ENCODE assay signal across 17 cellular contexts in the genomic region with DNA sequence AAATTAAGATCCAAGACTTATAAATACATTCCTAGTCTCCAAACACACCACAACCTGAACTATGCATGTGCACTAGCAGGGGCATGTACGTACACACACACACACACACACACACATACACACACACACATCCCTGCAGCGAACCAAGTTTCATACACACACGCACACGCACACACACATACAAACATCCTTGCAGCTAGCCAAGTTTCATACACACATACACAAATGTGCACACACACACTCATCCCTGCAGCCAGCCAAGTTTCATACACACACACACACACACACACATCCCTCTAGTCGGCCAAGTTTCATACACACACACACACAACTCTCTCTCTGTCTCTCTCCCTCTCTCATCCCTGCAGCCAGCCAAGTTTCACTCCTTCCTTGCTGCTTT.
A peak's percentile ranks its signal among the peaks of the same experiment; 100 is the strongest.
DNase-seq lines count a peak whose midpoint lies in the region; ATAC-seq and TF ChIP-seq lines count a peak whose summit lies in the region.
"Had no signal": no experiment of that assay in that cellular context is flagged by ENCODE, and none has a peak within 500 bp of the region (broad histone marks: within the 10 kb centered on the region; RNA-seq: fewer than 3 reads in every experiment).

No MANE protein-coding gene starts in this region.

- no peak for TF ChIP-seq RAD21 in HCT116 (IDR thresholded peaks at IDR 0.05; ENCODE audit: low read depth)

- CTCF ChIA-PET in HCT116 (lab: Charles Lee) = no interaction called here

- H3K4me3 ChIP-seq in HCT116 (replicated peaks in 1 of 2; ENCODE audit: low read depth in 1 of 2, low read length in 2 of 2) = peak overlapping the region in 1 of 2 experiments; percentile 33; a peak in 1 of 4 replicates
- peak overlapping the region; percentile 58 for H3K4me3 ChIP-seq in adipocyte (ENCODE audit: low read length)
- no peak overlapping the region for H3K4me3 ChIP-seq in right atrium auricular region

- TF ChIP-seq CTCF in HCT116 (IDR thresholded peaks at IDR 0.05 in 2 of 3, conservative IDR thresholded peaks at IDR 0.05 in 1 of 3; ENCODE audit: borderline replicate concordance in 1 of 3, insufficient read depth in 1 of 3, low read depth in 2 of 3, low read length in 2 of 3) = no peak
- TF ChIP-seq CTCF in foreskin keratinocyte (conservative IDR thresholded peaks at IDR 0.05) = no peak
- no peak for TF ChIP-seq CTCF in right atrium auricular region (IDR thresholded peaks at IDR 0.05)

- intact Hi-C loops in HCT116 (cut with micrococcal nuclease) = no loop called here

- H3K27me3 ChIP-seq in HCT116 (ENCODE audit: insufficient read depth, low read length) (no peaks in the 10 kb centered on the region), adipocyte (replicated peaks; ENCODE audit: control insufficient read depth, insufficient read depth, low read length) (no peaks in the 10 kb centered on the region), foreskin keratinocyte (peaks cover 34% of the 10 kb centered on the region), right atrium auricular region (no peaks in the 10 kb centered on the region)

- H3K9ac ChIP-seq in HCT116 (ENCODE audit: low read length) = no peak overlapping the region
- peak overlapping the region; percentile 60 for H3K9ac ChIP-seq in adipocyte (ENCODE audit: low read length)
- H3K9ac ChIP-seq: parathyroid adenoma had no signal

- H3K27ac ChIP-seq in HCT116 (ENCODE audit: low read depth, low read length) (no peak overlapping the region), foreskin keratinocyte (no peak overlapping the region), right atrium auricular region (no peak overlapping the region)
- H3K27ac ChIP-seq: parathyroid adenoma had no signal

- no peak for TF ChIP-seq POLR2A in HCT116 (IDR thresholded peaks at IDR 0.05; ENCODE audit: borderline replicate concordance, extremely low read depth, insufficient read depth, insufficient read length)

- no peaks in the 10 kb centered on the region for H3K79me2 ChIP-seq in HCT116 (ENCODE audit: insufficient read depth, low read length)
- H3K79me2 ChIP-seq: parathyroid adenoma had no signal

- H4K20me1 ChIP-seq in HCT116 (ENCODE audit: insufficient read depth) = no peaks in the 10 kb centered on the region

- no peaks in the 10 kb centered on the region for H3K36me3 ChIP-seq in HCT116 (ENCODE audit: control insufficient read depth in 1 of 2, insufficient read depth in 2 of 2, low read length in 2 of 2)
- H3K36me3 ChIP-seq in adipocyte (ENCODE audit: control insufficient read depth, insufficient read depth, low read length, severe bottlenecking) = no peaks in the 10 kb centered on the region
- H3K36me3 ChIP-seq in right atrium auricular region = no peaks in the 10 kb centered on the region

- DNase-seq in HCT116 (ENCODE audit: low read depth, low spot score) = peak; percentile 4
- DNase-seq in adipocyte (ENCODE audit: low read depth) = peak; percentile 6
- peak; percentile 7 to 18 for DNase-seq in foreskin keratinocyte
- DNase-seq in retina = peak; percentile 1
- DNase-seq in right atrium auricular region (ENCODE audit: low spot score) = no peak
- no peak for DNase-seq in ecto neural progenitor cell (ENCODE audit: low spot score)
- DNase-seq in NCI-H187 (lab: John Stamatoyannopoulos, UW) = no peak
- DNase-seq in NCI-H1105 treated with DMSO at 0.1 percent for 48 hours (lab: John Stamatoyannopoulos, UW) = no peak
- DNase-seq: activated CD4-positive, alpha-beta T cell treated with anti-CD3 and anti-CD28 coated beads, Interleukin-2, amount 50 U/mL, for 48 hours; CD8-positive, alpha-beta memory T cell; cerebellar nuclear complex; head of caudate nucleus; Kasumi-1; stimulated activated CD4-positive, alpha-beta T cell treated with anti-CD3 and anti-CD28 coated beads, Interleukin-4, amount 100 ng/mL, for 24 hours; stimulated activated naive CD8-positive, alpha-beta T cell treated with anti-CD3 and anti-CD28 coated beads, Interleukin-15, Interleukin-2, amounts not matched to agents 100 U/mL and 50 U/mL, for 24 hours; T-helper 17 cell had no signal

- RAD21 ChIA-PET in HCT116 (lab: Charles Lee; ENCODE audit: low non-redundant PET in 1 of 2, low total read pairs in 2 of 2, uncharacterized antibody in 2 of 2, unreplicated experiment in 2 of 2) = no interaction called here

- H3K4me1 ChIP-seq in HCT116 (ENCODE audit: control insufficient read depth in 1 of 2, insufficient read depth in 2 of 2, low read length in 2 of 2) (peaks cover 6 to 18% of the 10 kb centered on the region in 2 experiments), adipocyte (ENCODE audit: control insufficient read depth, insufficient read depth, low read length) (peaks cover 15% of the 10 kb centered on the region), foreskin keratinocyte (no peaks in the 10 kb centered on the region), right atrium auricular region (no peaks in the 10 kb centered on the region)
- H3K4me1 ChIP-seq: parathyroid adenoma had no signal

- no peaks in the 10 kb centered on the region for H3K9me2 ChIP-seq in HCT116 (ENCODE audit: insufficient read depth)

- BruUV-seq in HCT116 (replicated peaks; lab: Mats Ljungman, UMichigan) = no TSS peak

- H3K4me2 ChIP-seq in HCT116 (ENCODE audit: low read length) = peak overlapping the region; percentile 74

- H2AFZ ChIP-seq in HCT116 (ENCODE audit: low read depth, low read length, poor library complexity, severe bottlenecking) = peak overlapping the region; percentile 96
- H2AFZ ChIP-seq: parathyroid adenoma had no signal

- POLR2A ChIA-PET in HCT116 (lab: Charles Lee) = no interaction called here

- H3K9me3 ChIP-seq in HCT116 (ENCODE audit: control insufficient read depth in 1 of 2, insufficient read depth in 1 of 2, low read depth in 1 of 2, low read length in 2 of 2) = no peaks in the 10 kb centered on the region
- peaks cover under 1% of the 10 kb centered on the region for H3K9me3 ChIP-seq in adipocyte (ENCODE audit: control insufficient read depth, low read length)
- no peaks in the 10 kb centered on the region for H3K9me3 ChIP-seq in right atrium auricular region

- peak; percentile 64 for ATAC-seq in HCT116
- ATAC-seq in foreskin keratinocyte = no peak
- ATAC-seq: stimulated activated naive CD8-positive, alpha-beta T cell treated with anti-CD3 and anti-CD28 coated beads, Interleukin-15, Interleukin-2, amounts not matched to agents 100 U/mL and 50 U/mL, for 24 hours; T-helper 17 cell had no signal

TF ChIP-seq in HCT116, 20 proteins besides CTCF, POLR2A, EP300 and RAD21 (continues in another document):
- TF ChIP-seq CBX3 (IDR thresholded peaks at IDR 0.05; ENCODE audit: low read depth) (no peak), FOSL1 (IDR thresholded peaks at IDR 0.05; ENCODE audit: low read depth) (no peak), CEBPB (IDR thresholded peaks at IDR 0.05; ENCODE audit: low read depth) (no peak), SP1 (IDR thresholded peaks at IDR 0.05; ENCODE audit: low read depth) (no peak), EZH2phosphoT487 (IDR thresholded peaks at IDR 0.05; ENCODE audit: borderline replicate concordance) (no peak), REST (IDR thresholded peaks at IDR 0.05; ENCODE audit: low read depth) (no peak), ZNF274 (IDR thresholded peaks at IDR 0.05; ENCODE audit: low read depth, low read length) (no peak), ZBTB33 (IDR thresholded peaks at IDR 0.05; ENCODE audit: extremely low read depth, insufficient replicate concordance, low read length) (no peak)
- TF ChIP-seq, protein P1, sequence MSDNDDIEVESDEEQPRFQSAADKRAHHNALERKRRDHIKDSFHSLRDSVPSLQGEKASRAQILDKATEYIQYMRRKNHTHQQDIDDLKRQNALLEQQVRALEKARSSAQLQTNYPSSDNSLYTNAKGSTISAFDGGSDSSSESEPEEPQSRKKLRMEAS (IDR thresholded peaks at IDR 0.05) = no peak
- TF ChIP-seq, protein P2, sequence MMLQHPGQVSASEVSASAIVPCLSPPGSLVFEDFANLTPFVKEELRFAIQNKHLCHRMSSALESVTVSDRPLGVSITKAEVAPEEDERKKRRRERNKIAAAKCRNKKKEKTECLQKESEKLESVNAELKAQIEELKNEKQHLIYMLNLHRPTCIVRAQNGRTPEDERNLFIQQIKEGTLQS (IDR thresholded peaks at IDR 0.05) = no peak

Comparison
In these comparisons a context has a peak if more than half of its experiments do, and no peak if none do; other contexts are left out.
1. DNase-seq: peak in HCT116 (single experiment), adipocyte (single experiment), foreskin keratinocyte (2 of 2) and retina (single experiment); none in right atrium auricular region (single experiment), ecto neural progenitor cell (single experiment), NCI-H187 (0 of 2) and NCI-H1105 treated with DMSO at 0.1 percent for 48 hours (single experiment).